ENCODE assay signal across 17 cellular contexts in genomic region chr9:129919283-129919682, GRCh38.
A peak's percentile ranks its signal among the peaks of the same experiment; 100 is the strongest.
DNase-seq lines count a peak whose midpoint lies in the region; ATAC-seq and TF ChIP-seq lines count a peak whose summit lies in the region.
"Had no signal": no experiment of that assay in that cellular context is flagged by ENCODE, and none has a peak within 500 bp of the region (broad histone marks: within the 10 kb centered on the region; RNA-seq: fewer than 3 reads in every experiment).

No MANE protein-coding gene starts in this region.

- POLR2A ChIA-PET in activated CD4-positive, alpha-beta memory T cell treated with anti-CD3 and anti-CD28 coated beads, Interleukin-2, amount 10 ng/mL, durations not matched to agents 7 days and 5 days (lab: Charles Lee), result interaction anchor here (0.8 to 2.6 kb wide), 8 partner anchors 13 to 120 kb away, joined by 3 to 10 read pairs (median 4); no protein-coding TSS in a partner anchor

- H3K27me3 Mint-ChIP-seq in activated naive CD4-positive, alpha-beta T cell treated with anti-CD3 and anti-CD28 coated beads, Interleukin-2, amount 50 U/mL, for 24 hours, result no peaks in the 10 kb centered on the region
- H3K27me3 Mint-ChIP-seq in activated CD4-positive, alpha-beta memory T cell treated with anti-CD3 and anti-CD28 coated beads, Interleukin-2, amount 10 ng/mL, durations not matched to agents 7 days and 5 days, result no peaks in the 10 kb centered on the region
- H3K27me3 Mint-ChIP-seq in memory B cell, result no peaks in the 10 kb centered on the region
- H3K27me3 Mint-ChIP-seq: activated CD4-positive, alpha-beta T cell treated with anti-CD3 and anti-CD28 coated beads, Interleukin-2, amount 10 ng/mL, durations not matched to agents 7 days and 5 days had no signal

- ATAC-seq in memory B cell (ENCODE audit: low read depth), result no peak

- in situ Hi-C loops in brain microvascular endothelial cell (cut with HindIII; ENCODE audit: low pct_ligation_motif_present, low sequenced_read_pairs), result no loop called here

- DNase-seq in activated naive CD4-positive, alpha-beta T cell treated with Interleukin-2 at 50 U/mL for 16 hours, result no peak
- DNase-seq in activated CD4-positive, alpha-beta memory T cell treated with anti-CD3 and anti-CD28 coated beads, Interleukin-2, amount 10 ng/mL, durations not matched to agents 7 days and 5 days, result no peak
- DNase-seq in memory B cell (ENCODE audit: low spot score in 2 of 2) (no peak), brain microvascular endothelial cell (no peak), GM03348 (ENCODE audit: low spot score) (no peak), NCI-H69 (lab: John Stamatoyannopoulos, UW) (no peak)
- DNase-seq: activated CD4-positive, alpha-beta T cell treated with anti-CD3 and anti-CD28 coated beads, Interleukin-2, amount 10 ng/mL, durations not matched to agents 7 days and 5 days; activated CD8-positive, alpha-beta memory T cell treated with anti-CD3 and anti-CD28 coated beads, Interleukin-2, amount 50 U/mL, for 4 hours; activated gamma-delta T cell treated with Interleukin-2 at 50 U/mL for 16 hours; C1 segment of cervical spinal cord; lower lobe of right lung; NCI-H1092 treated with DMSO at 0.1 percent for 48 hours; NCI-H187 treated with DMSO at 0.1 percent for 48 hours; upper lobe of right lung had no signal

- H3K9me3 Mint-ChIP-seq in activated naive CD4-positive, alpha-beta T cell treated with anti-CD3 and anti-CD28 coated beads, Interleukin-2, amount 50 U/mL, for 24 hours, result no peaks in the 10 kb centered on the region
- H3K9me3 Mint-ChIP-seq in activated CD4-positive, alpha-beta memory T cell treated with anti-CD3 and anti-CD28 coated beads, Interleukin-2, amount 10 ng/mL, durations not matched to agents 7 days and 5 days, result no peaks in the 10 kb centered on the region
- H3K9me3 Mint-ChIP-seq in memory B cell, result no peaks in the 10 kb centered on the region
- H3K9me3 Mint-ChIP-seq: activated CD4-positive, alpha-beta T cell treated with anti-CD3 and anti-CD28 coated beads, Interleukin-2, amount 10 ng/mL, durations not matched to agents 7 days and 5 days had no signal

- no peak for TF ChIP-seq CTCF in brain microvascular endothelial cell (IDR thresholded peaks at IDR 0.05; ENCODE audit: low read depth, low read length, missing control alignments)

- CTCF ChIA-PET in activated CD4-positive, alpha-beta memory T cell treated with anti-CD3 and anti-CD28 coated beads, Interleukin-2, amount 10 ng/mL, durations not matched to agents 7 days and 5 days (lab: Charles Lee), result interaction anchor here (0.6 to 1.1 kb wide), 2 partner anchors 26 to 131 kb away, joined by 4 to 5 read pairs; no protein-coding TSS in a partner anchor

- no peak overlapping the region for H3K4me3 ChIP-seq in brain microvascular endothelial cell (ENCODE audit: low read depth, low read length)
- H3K4me3 ChIP-seq: lower lobe of right lung, prostate gland, upper lobe of right lung had no signal

- H3K27ac Mint-ChIP-seq in activated naive CD4-positive, alpha-beta T cell treated with anti-CD3 and anti-CD28 coated beads, Interleukin-2, amount 50 U/mL, for 24 hours, result peak overlapping the region; percentile 91
- H3K27ac Mint-ChIP-seq in activated CD4-positive, alpha-beta memory T cell treated with anti-CD3 and anti-CD28 coated beads, Interleukin-2, amount 10 ng/mL, durations not matched to agents 7 days and 5 days, result peak overlapping the region; percentile 69
- H3K27ac Mint-ChIP-seq in memory B cell, result peak overlapping the region; percentile 86
- H3K27ac Mint-ChIP-seq: activated CD4-positive, alpha-beta T cell treated with anti-CD3 and anti-CD28 coated beads, Interleukin-2, amount 10 ng/mL, durations not matched to agents 7 days and 5 days had no signal

- no peak overlapping the region for H3K27ac ChIP-seq in brain microvascular endothelial cell
- H3K27ac ChIP-seq: HL-60, lower lobe of right lung, prostate gland, upper lobe of right lung had no signal

- peaks cover 22% of the 10 kb centered on the region for H3K36me3 Mint-ChIP-seq in activated naive CD4-positive, alpha-beta T cell treated with anti-CD3 and anti-CD28 coated beads, Interleukin-2, amount 50 U/mL, for 24 hours
- peaks cover 65% of the 10 kb centered on the region for H3K36me3 Mint-ChIP-seq in activated CD4-positive, alpha-beta memory T cell treated with anti-CD3 and anti-CD28 coated beads, Interleukin-2, amount 10 ng/mL, durations not matched to agents 7 days and 5 days (ENCODE audit: low read depth)
- peaks cover 27% of the 10 kb centered on the region for H3K36me3 Mint-ChIP-seq in memory B cell

- H3K4me3 Mint-ChIP-seq in activated naive CD4-positive, alpha-beta T cell treated with anti-CD3 and anti-CD28 coated beads, Interleukin-2, amount 50 U/mL, for 24 hours, result no peak overlapping the region
- peak overlapping the region; percentile 37 for H3K4me3 Mint-ChIP-seq in activated CD4-positive, alpha-beta memory T cell treated with anti-CD3 and anti-CD28 coated beads, Interleukin-2, amount 10 ng/mL, durations not matched to agents 7 days and 5 days
- no peak overlapping the region for H3K4me3 Mint-ChIP-seq in memory B cell
- H3K4me3 Mint-ChIP-seq: activated CD4-positive, alpha-beta T cell treated with anti-CD3 and anti-CD28 coated beads, Interleukin-2, amount 10 ng/mL, durations not matched to agents 7 days and 5 days had no signal

- H3K4me1 Mint-ChIP-seq in activated naive CD4-positive, alpha-beta T cell treated with anti-CD3 and anti-CD28 coated beads, Interleukin-2, amount 50 U/mL, for 24 hours, result peaks cover 37% of the 10 kb centered on the region
- peaks cover 41% of the 10 kb centered on the region for H3K4me1 Mint-ChIP-seq in activated CD4-positive, alpha-beta memory T cell treated with anti-CD3 and anti-CD28 coated beads, Interleukin-2, amount 10 ng/mL, durations not matched to agents 7 days and 5 days
- H3K4me1 Mint-ChIP-seq in memory B cell, result peaks cover 12% of the 10 kb centered on the region

- H3K27me3 ChIP-seq in brain microvascular endothelial cell (replicated peaks), result no peaks in the 10 kb centered on the region
- H3K27me3 ChIP-seq: upper lobe of right lung had no signal

- no peaks in the 10 kb centered on the region for H3K36me3 ChIP-seq in brain microvascular endothelial cell (replicated peaks)
